In the genomic region with DNA sequence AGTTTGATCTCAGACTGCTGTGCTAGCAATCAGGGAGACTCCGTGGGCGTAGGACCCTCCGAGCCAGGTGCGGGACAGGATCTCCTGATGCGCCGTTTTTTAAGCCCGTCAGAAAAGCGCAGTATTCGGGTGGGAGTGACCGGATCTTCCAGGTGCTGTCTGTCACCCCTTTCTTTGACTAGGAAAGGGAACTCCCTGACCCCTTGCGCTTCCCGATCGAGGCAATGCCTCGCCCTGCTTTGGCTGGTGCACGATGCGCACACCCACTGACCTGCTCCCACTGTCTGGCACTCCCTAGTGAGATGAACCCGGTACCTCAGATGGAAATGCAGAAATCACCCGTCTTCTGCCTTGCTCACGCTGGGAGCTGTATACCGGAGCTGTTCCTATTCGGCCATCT, we compare ENCODE assay signal across 7 cellular contexts.
A peak's percentile ranks its signal among the peaks of the same experiment; 100 is the strongest.
DNase-seq lines count a peak whose midpoint lies in the region; ATAC-seq, FAIRE-seq and TF ChIP-seq lines count a peak whose summit lies in the region.
"Not testable (repeated sequence)": the region's sequence is repeated elsewhere in the genome, so short reads cannot be mapped to it uniquely, and the experiment has no call there.

No MANE protein-coding gene starts in this region.

- not testable (repeated sequence) for H3K36me3 ChIP-seq in endodermal cell (ENCODE audit: control insufficient read depth, insufficient read depth, low read length); HepG2 (replicated peaks in 1 of 2; ENCODE audit: control insufficient read depth in 1 of 2, insufficient read depth in 2 of 2, low read length in 2 of 2)

- H3K36me3 Mint-ChIP-seq in H9 (ENCODE audit: insufficient read depth in 1 of 3, low read depth in 3 of 3): peaks cover 8 to 24% (median 8%) of the 10 kb centered on the region in 3 experiments
- H3K36me3 Mint-ChIP-seq in endodermal cell (ENCODE audit: low read depth): not testable (repeated sequence)

- not testable (repeated sequence) for TF ChIP-seq POLR2A in HepG2 (IDR thresholded peaks at IDR 0.05; ENCODE audit: insufficient read depth in 1 of 2, low read depth in 2 of 2, low read length in 2 of 2)

- H2AFZ ChIP-seq in H9 (ENCODE audit: low read length); HepG2 (ENCODE audit: low read length): not testable (repeated sequence)

- H3K79me2 ChIP-seq in H9 (ENCODE audit: insufficient read depth, low read length); HepG2 (ENCODE audit: insufficient read depth, low read length): not testable (repeated sequence)

- H3K4me2 ChIP-seq in H9 (ENCODE audit: insufficient read depth, insufficient read length, low read length): not testable (repeated sequence)
- peak overlapping the region; percentile 10; the same call in 1 of the 2 replicates for H3K4me2 ChIP-seq in HepG2 (ENCODE audit: low read depth, low read length)

- H4K20me1 ChIP-seq in H9 (ENCODE audit: control insufficient read depth, insufficient read depth, insufficient read length); HepG2 (ENCODE audit: insufficient read depth, low read length): not testable (repeated sequence)

- H3K56ac ChIP-seq in H9 (ENCODE audit: insufficient read length, low read depth, low read length): not testable (repeated sequence)

- peaks cover 13 to 19% of the 10 kb centered on the region in 2 experiments for H3K4me1 Mint-ChIP-seq in H9
- not testable (repeated sequence) for H3K4me1 Mint-ChIP-seq in endodermal cell

- peak overlapping the region; percentile 94 for H2BK12ac ChIP-seq in H9 (ENCODE audit: insufficient read length, low read depth, low read length)

- not testable (repeated sequence) for H2BK20ac ChIP-seq in H9 (ENCODE audit: low read depth, low read length, poor library complexity, severe bottlenecking)

- H3K18ac ChIP-seq in H9 (ENCODE audit: insufficient read length, low read depth, low read length): not testable (repeated sequence)

- H2BK120ac ChIP-seq in H9 (ENCODE audit: low read depth, low read length, poor library complexity, severe bottlenecking): not testable (repeated sequence)

- CTCF ChIA-PET in HepG2 (lab: Yijun Ruan, JAX; ENCODE audit: low intra/inter-chr PET ratio, low total read pairs): not testable (repeated sequence)

- not testable (repeated sequence) for H4K5ac ChIP-seq in H9 (ENCODE audit: insufficient read length, low read depth, low read length)

- in situ Hi-C loops in HepG2 (cut with HindIII; ENCODE audit: extremely low pct_ligation_motif_present, low pct_unique_long_range_greater_than_20kb): not testable (repeated sequence)

- H3K4me3 ChIP-seq in endodermal cell (ENCODE audit: low read length); HepG2 (replicated peaks in 1 of 3; ENCODE audit: insufficient read depth in 1 of 3, low read depth in 2 of 3, low read length in 3 of 3): not testable (repeated sequence)

- not testable (repeated sequence) for H3K9ac ChIP-seq in H9 (ENCODE audit: extremely low read depth, insufficient read length, low read length); endodermal cell (ENCODE audit: extremely low read depth, low read length, poor library complexity, severe bottlenecking); HepG2 (ENCODE audit: insufficient read depth, low read depth, low read length)

- not testable (repeated sequence) for H3T11ph ChIP-seq in H9 (ENCODE audit: low read length)

- POLR2A ChIA-PET in HepG2 (lab: Yijun Ruan, JAX): not testable (repeated sequence)

- H3K79me1 ChIP-seq in H9 (ENCODE audit: insufficient read depth, low read depth, low read length, poor library complexity, severe bottlenecking): not testable (repeated sequence)

- ATAC-seq in HepG2: not testable (repeated sequence)

- H2BK15ac ChIP-seq in H9 (ENCODE audit: low read depth, low read length): not testable (repeated sequence)

- H2AK5ac ChIP-seq in H9 (ENCODE audit: insufficient read length, low read length): not testable (repeated sequence)

- H3K23ac ChIP-seq in H9 (ENCODE audit: insufficient read length, low read depth, low read length): not testable (repeated sequence)

- H3K27ac Mint-ChIP-seq in H9 (peak overlapping the region; percentile 8 to 94 (median 92); a peak in 5 of 7 replicates), endodermal cell (peak overlapping the region; percentile 12)

- H3K27me3 ChIP-seq in H9 (ENCODE audit: insufficient read depth, low read length); endodermal cell (ENCODE audit: control insufficient read depth, insufficient read depth, low read length, poor library complexity, severe bottlenecking); HepG2 (ENCODE audit: control insufficient read depth in 1 of 2, insufficient read depth in 2 of 2, low read length in 2 of 2): not testable (repeated sequence)

- not testable (repeated sequence) for H3K27me3 Mint-ChIP-seq in H9 (ENCODE audit: low read depth); endodermal cell (ENCODE audit: insufficient read depth)

- not testable (repeated sequence) for TF ChIP-seq RAD21 in HepG2 (CRISPR knock-in tag; IDR thresholded peaks at IDR 0.05)

- H3K27ac ChIP-seq in H9 (ENCODE audit: insufficient read length, low read depth, low read length); endodermal cell (ENCODE audit: low read depth, low read length); HepG2 (ENCODE audit: extremely low read length, insufficient read depth, low read length): not testable (repeated sequence)

- H3K4me1 ChIP-seq in H9 (ENCODE audit: insufficient read depth, low read length); endodermal cell (ENCODE audit: control insufficient read depth, insufficient read depth, low read length); HepG2 (ENCODE audit: insufficient read depth, low read length): not testable (repeated sequence)

- H4K8ac ChIP-seq in H9 (replicated peaks; ENCODE audit: insufficient read length, low read depth, low read length): not testable (repeated sequence)

- intact Hi-C loops in HepG2 (cut with micrococcal nuclease; ENCODE audit: unreplicated experiment): not testable (repeated sequence)

- peak overlapping the region; percentile 57; the same call in 1 of the 2 replicates for H3K14ac ChIP-seq in H9 (ENCODE audit: insufficient read depth, low read length)

- H4K91ac ChIP-seq in H9 (ENCODE audit: insufficient read length, low read depth, low read length): not testable (repeated sequence)

- peak overlapping the region in 1 of 2 experiments; percentile 40; a peak in 1 of 5 replicates for H3K4me3 Mint-ChIP-seq in H9
- H3K4me3 Mint-ChIP-seq in endodermal cell: not testable (repeated sequence)

- H3K9me3 ChIP-seq in H9 (ENCODE audit: control insufficient read depth, low read depth, low read length); endodermal cell (ENCODE audit: control insufficient read depth, low read length); HepG2 (ENCODE audit: low read length): not testable (repeated sequence)

- FAIRE-seq in HepG2 (lab: Jason Lieb, UNC): not testable (repeated sequence)

- H3K9me3 Mint-ChIP-seq in H9 (peaks cover 18 to 19% of the 10 kb centered on the region in 2 experiments), endodermal cell (peaks cover 29% of the 10 kb centered on the region)

- H2BK5ac ChIP-seq in H9 (ENCODE audit: insufficient read length, low read length): not testable (repeated sequence)

- peak; percentile 58 for DNase-seq in ELF-1 (ENCODE audit: low read depth, low spot score)
- DNase-seq in H9: peak; percentile 31
- peak; percentile 3 for DNase-seq in NCI-H146 treated with DMSO at 0.1 percent for 48 hours (lab: John Stamatoyannopoulos, UW; ENCODE audit: unreplicated experiment)
- DNase-seq in NCI-H748 (lab: John Stamatoyannopoulos, UW; ENCODE audit: unreplicated experiment): peak; percentile 10
- DNase-seq in SK-N-DZ (ENCODE audit: low spot score): peak; percentile 13
- DNase-seq in endodermal cell; HepG2 (ENCODE audit: low spot score): not testable (repeated sequence)

- no CpG with 5 or more reads among the region's 21 CpGs for WGBS in H9 (ENCODE audit: extremely low coverage, insufficient read length, low lambda C conversion rate)
- 92 to 94% methylated on average over 18 to 21 of the region's 21 CpGs for WGBS in endodermal cell (ENCODE audit: insufficient coverage in 1 of 2, insufficient read length in 1 of 2), 2 experiments
- 75% methylated on average over 21 of the region's 21 CpGs for WGBS in HepG2 (ENCODE audit: low lambda C conversion rate)

- H3K23me2 ChIP-seq in H9 (ENCODE audit: insufficient read length, low read depth, low read length, poor library complexity, severe bottlenecking): not testable (repeated sequence)

- BruUV-seq in HepG2 (replicated peaks; lab: Mats Ljungman, UMichigan): not testable (repeated sequence)

- not testable (repeated sequence) for H3K4ac ChIP-seq in H9 (ENCODE audit: low read depth, low read length)

- not testable (repeated sequence) for TF ChIP-seq EP300 in HepG2 (IDR thresholded peaks at IDR 0.05; ENCODE audit: low read depth in 2 of 2, low read length in 2 of 2); HepG2 (CRISPR knock-in tag; IDR thresholded peaks at IDR 0.05; ENCODE audit: borderline replicate concordance)

- not testable (repeated sequence) for TF ChIP-seq CTCF in H9 (conservative IDR thresholded peaks at IDR 0.05); endodermal cell (conservative IDR thresholded peaks at IDR 0.05); HepG2 (CRISPR knock-in tag; IDR thresholded peaks at IDR 0.05)

TF ChIP-seq in HepG2, 621 proteins besides CTCF, POLR2A, EP300 and RAD21:
- TF ChIP-seq, protein P1, sequence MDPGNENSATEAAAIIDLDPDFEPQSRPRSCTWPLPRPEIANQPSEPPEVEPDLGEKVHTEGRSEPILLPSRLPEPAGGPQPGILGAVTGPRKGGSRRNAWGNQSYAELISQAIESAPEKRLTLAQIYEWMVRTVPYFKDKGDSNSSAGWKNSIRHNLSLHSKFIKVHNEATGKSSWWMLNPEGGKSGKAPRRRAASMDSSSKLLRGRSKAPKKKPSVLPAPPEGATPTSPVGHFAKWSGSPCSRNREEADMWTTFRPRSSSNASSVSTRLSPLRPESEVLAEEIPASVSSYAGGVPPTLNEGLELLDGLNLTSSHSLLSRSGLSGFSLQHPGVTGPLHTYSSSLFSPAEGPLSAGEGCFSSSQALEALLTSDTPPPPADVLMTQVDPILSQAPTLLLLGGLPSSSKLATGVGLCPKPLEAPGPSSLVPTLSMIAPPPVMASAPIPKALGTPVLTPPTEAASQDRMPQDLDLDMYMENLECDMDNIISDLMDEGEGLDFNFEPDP (CRISPR knock-in tag; conservative IDR thresholded peaks at IDR 0.05): 0 out of 2 replicates have a peak, but pooled peaks have one; percentile 5
- 0 out of 2 replicates have a peak, but pooled peaks have one; percentile 65 for TF ChIP-seq MTA1 (CRISPR knock-in tag; IDR thresholded peaks at IDR 0.05; ENCODE audit: borderline replicate concordance)
